In the genomic region with DNA sequence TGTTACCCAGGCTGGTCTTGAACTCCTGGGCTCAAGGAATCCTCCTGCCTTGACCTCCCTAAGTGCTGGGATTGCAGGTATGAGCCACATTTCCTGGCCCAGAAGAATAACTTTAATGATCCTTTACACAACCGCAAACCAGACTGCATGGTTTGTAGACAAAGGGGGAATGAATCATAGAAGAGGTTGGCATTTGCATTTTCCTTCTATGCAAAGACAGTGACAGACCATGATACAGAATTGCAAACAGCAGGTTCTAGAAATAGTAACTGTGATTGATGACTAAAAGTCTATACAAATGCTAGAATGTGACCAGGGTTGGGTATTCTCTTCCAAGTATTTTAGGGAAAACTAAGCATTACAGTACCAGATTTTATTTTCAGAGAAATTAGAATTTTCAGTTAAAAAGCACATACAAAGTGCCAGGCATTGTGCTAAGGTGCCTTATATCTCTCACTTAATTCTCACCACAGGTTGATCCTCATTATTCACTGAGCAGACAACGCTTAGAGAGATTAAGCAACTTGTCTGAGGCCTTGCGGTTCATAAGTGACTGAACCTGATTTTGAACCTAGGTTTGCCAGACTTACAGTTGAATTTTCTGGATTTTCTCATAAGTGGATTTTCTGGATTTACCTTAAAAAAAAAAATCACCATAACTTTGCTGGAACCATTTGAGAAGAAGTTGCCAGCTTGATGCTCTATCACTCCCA, we compare ENCODE assay signal across 9 cellular contexts.
DNase-seq lines count a peak whose midpoint lies in the region; ATAC-seq and TF ChIP-seq lines count a peak whose summit lies in the region.
"Had no signal": no experiment of that assay in that cellular context is flagged by ENCODE, and none has a peak within 500 bp of the region (broad histone marks: within the 10 kb centered on the region; RNA-seq: fewer than 3 reads in every experiment).

No MANE protein-coding gene starts in this region.

- no peak for TF ChIP-seq EP300 in tibial nerve (IDR thresholded peaks at IDR 0.05)

- no peak overlapping the region for H3K27ac ChIP-seq in tibial nerve

- H3K4me3 ChIP-seq in tibial nerve = no peak overlapping the region

- 92 to 99% methylated on average over 3 of the region's 3 CpGs for WGBS in tibial nerve, 2 donors

- H3K36me3 ChIP-seq in tibial nerve = no peaks in the 10 kb centered on the region

- peak; percentile 28 for DNase-seq in GM03348 (ENCODE audit: low spot score)
- peak; percentile 5 for DNase-seq in RKO (ENCODE audit: low spot score)
- DNase-seq in iris pigment epithelial cell (ENCODE audit: low read depth) = peak; percentile 64
- no peak for DNase-seq in tibial nerve (ENCODE audit: low spot score in 2 of 2)
- DNase-seq: NCI-H510A treated with DMSO at 0.1 percent for 48 hours had no signal

- peaks cover 0 to 4% (median 0%) of the 10 kb centered on the region in 4 donors for H3K4me1 ChIP-seq in tibial nerve

- no peaks in the 10 kb centered on the region for H3K9me3 ChIP-seq in tibial nerve

- no peak for TF ChIP-seq CTCF in tibial nerve (IDR thresholded peaks at IDR 0.05)

- H3K27me3 ChIP-seq in tibial nerve = no peaks in the 10 kb centered on the region

- peak; percentile 48 for ATAC-seq in GM21786 (IDR thresholded peaks at IDR 0.05; ENCODE audit: unreplicated experiment)
- no peak for ATAC-seq in HG02973 (IDR thresholded peaks at IDR 0.05; ENCODE audit: unreplicated experiment)
- no peak for ATAC-seq in GM21360 (IDR thresholded peaks at IDR 0.05; ENCODE audit: unreplicated experiment)
- no peak for ATAC-seq in GM19455 (IDR thresholded peaks at IDR 0.05; ENCODE audit: unreplicated experiment)

- no peak for TF ChIP-seq POLR2A in tibial nerve (IDR thresholded peaks at IDR 0.05)

Comparison
In these comparisons a context has a peak if more than half of its experiments do, and no peak if none do; other contexts are left out.
1. DNase-seq: peak in GM03348 (single experiment), RKO (single experiment) and iris pigment epithelial cell (single experiment); none in tibial nerve (0 of 2).